Comparison of ENCODE assay signal across 8 cellular contexts in the genomic region with DNA sequence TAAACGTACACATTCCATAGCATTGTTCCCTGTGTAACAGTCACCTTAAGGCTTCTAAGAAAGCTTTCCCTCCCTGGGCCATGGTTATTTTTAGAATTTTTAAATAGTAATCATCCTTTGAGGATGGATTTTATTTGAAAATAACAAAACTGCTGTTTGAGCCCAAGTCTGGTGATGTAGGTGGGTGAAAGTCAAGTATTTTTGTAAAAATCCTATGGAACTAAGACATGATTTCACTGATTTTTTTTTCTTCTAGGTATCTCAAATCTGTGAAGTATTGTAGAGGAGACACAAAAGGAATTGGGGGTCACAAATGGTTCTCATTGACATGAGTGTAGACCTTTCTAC. TPM values are rescaled to one million over a fixed set of nuclear protein-coding genes. Genes with fewer than 3 reads are reported as not detected.
DNase-seq lines count a peak whose midpoint lies in the region; TF ChIP-seq lines count a peak whose summit lies in the region.

No MANE protein-coding gene starts in this region.

- H3K9me3 Mint-ChIP-seq in CD14-positive monocyte: no peaks in the 10 kb centered on the region

- intact Hi-C loops in CD14-positive monocyte (cut with micrococcal nuclease): loop anchor here (1.0 to 10.0 kb wide), 12 partner anchors 46 to 530 kb away; partner anchors contain the start of genes ALKBH2 (in 2 of the 2), CORO1C (in 1 of the 2), FICD (in 1 of the 2) and SELPLG (in 1 of the 2)

- H3K4me3 Mint-ChIP-seq in CD14-positive monocyte: peak overlapping the region in 1 of 2 donors; percentile 100

- peaks cover 40 to 47% of the 10 kb centered on the region in 2 donors for H3K36me3 Mint-ChIP-seq in CD14-positive monocyte

- H3K27me3 Mint-ChIP-seq in CD14-positive monocyte (ENCODE audit: low read depth in 3 of 3): peaks cover 0 to 2% (median 0%) of the 10 kb centered on the region in 3 donors

- H3K4me1 Mint-ChIP-seq in CD14-positive monocyte: peaks cover 50% of the 10 kb centered on the region

- H3K36me3 ChIP-seq in ectodermal cell (ENCODE audit: control insufficient read depth, insufficient read depth, low read length): peaks cover 27% of the 10 kb centered on the region
- peaks cover 46% of the 10 kb centered on the region for H3K36me3 ChIP-seq in neutrophil

- DNase-seq in CD14-positive monocyte (ENCODE audit: low spot score) (no peak), NB4 (ENCODE audit: low read depth) (no peak), MV-4-11 (lab: John Stamatoyannopoulos, UW) (no peak), LoVo (ENCODE audit: low spot score) (no peak), SHP77 treated with DMSO at 0.1 percent for 48 hours (lab: John Stamatoyannopoulos, UW) (no peak), erythroblast (lab: John Stamatoyannopoulos, UW) (no peak)

- H3K27me3 ChIP-seq in ectodermal cell (ENCODE audit: control insufficient read depth, insufficient read depth, low read length, poor library complexity, severe bottlenecking) (no peaks in the 10 kb centered on the region), neutrophil (no peaks in the 10 kb centered on the region)

- H3K4me1 ChIP-seq in ectodermal cell (ENCODE audit: control insufficient read depth, insufficient read depth, low read length) (peaks cover 16% of the 10 kb centered on the region), neutrophil (ENCODE audit: control insufficient read depth in 1 of 2, insufficient read depth in 1 of 2, low read depth in 1 of 2, low read length in 1 of 2) (peaks cover 36 to 38% of the 10 kb centered on the region in 2 experiments)

- H3K27ac ChIP-seq in ectodermal cell (ENCODE audit: insufficient read depth, low read depth, low read length, poor library complexity, severe bottlenecking) (no peak overlapping the region), neutrophil (peak overlapping the region; percentile 92)

- H3K27ac Mint-ChIP-seq in CD14-positive monocyte: peak overlapping the region in 2 of 7 donors; percentile 30 to 61

- H3K9me3 ChIP-seq in ectodermal cell (ENCODE audit: control insufficient read depth, low read length) (no peaks in the 10 kb centered on the region), neutrophil (no peaks in the 10 kb centered on the region)

- TF ChIP-seq POLR2A in NB4 (IDR thresholded peaks at IDR 0.05; ENCODE audit: extremely low read depth, insufficient read length): no peak
- TF ChIP-seq POLR2A in erythroblast (IDR thresholded peaks at IDR 0.05; ENCODE audit: low read length): no peak

- H3K4me3 ChIP-seq in NB4 (ENCODE audit: low read depth, low read length): peak overlapping the region; percentile 89
- peak overlapping the region; percentile 89 for H3K4me3 ChIP-seq in ectodermal cell (ENCODE audit: insufficient read depth, low read depth, low read length)
- peak overlapping the region; percentile 71 to 88 for H3K4me3 ChIP-seq in neutrophil (ENCODE audit: low read depth in 1 of 2, low read length in 1 of 2)

- WGBS in ectodermal cell, 2 experiments: 50 to 57% methylated on average over 1 of the region's 1 CpG

- TF ChIP-seq CTCF in CD14-positive monocyte (IDR thresholded peaks at IDR 0.05) (peak; percentile 37), NB4 (IDR thresholded peaks at IDR 0.05; ENCODE audit: low read depth, low read length) (no peak), neutrophil (IDR thresholded peaks at IDR 0.05) (no peak)

RNA-seq across cellular contexts. Expression of gene ISCU, which starts 1.4 kb away (rescaled TPM):
- polyA plus RNA-seq in CD14-positive monocyte: 100 to 1,000 TPM; 111 to 114 TPM
- polyA plus RNA-seq in ectodermal cell (2013, experiment 1 of 4): 81.2 TPM
- 77.7 TPM for polyA plus RNA-seq in ectodermal cell (2013, experiment 2 of 4)
- 91.3 TPM for polyA plus RNA-seq in ectodermal cell (2013, experiment 3 of 4)
- polyA plus RNA-seq in ectodermal cell (2013, experiment 4 of 4): 95.9 TPM

RNA-seq across cellular contexts. Expression of gene SART3, which starts 2.8 kb away (rescaled TPM):
- 10 to 100 TPM; 10.3 to 20.6 TPM for polyA plus RNA-seq in CD14-positive monocyte
- polyA plus RNA-seq in ectodermal cell (2013, experiment 1 of 4): 89.6 TPM
- polyA plus RNA-seq in ectodermal cell (2013, experiment 2 of 4): 89.6 TPM
- 61.9 TPM for polyA plus RNA-seq in ectodermal cell (2013, experiment 3 of 4)
- 68.3 TPM for polyA plus RNA-seq in ectodermal cell (2013, experiment 4 of 4)

RNA-seq across cellular contexts. Expression of gene TMEM119, which starts 34.1 kb away (rescaled TPM):
- under 1 TPM; 0.18 to 0.56 TPM for polyA plus RNA-seq in CD14-positive monocyte
- 2.1 TPM for polyA plus RNA-seq in ectodermal cell (2013, experiment 1 of 4)
- polyA plus RNA-seq in ectodermal cell (2013, experiment 2 of 4): 2.5 TPM
- polyA plus RNA-seq in ectodermal cell (2013, experiment 3 of 4): 2.2 TPM
- 2.6 TPM for polyA plus RNA-seq in ectodermal cell (2013, experiment 4 of 4)

RNA-seq across cellular contexts. Expression of gene FICD, which starts 48.7 kb away (rescaled TPM):
- polyA plus RNA-seq in CD14-positive monocyte: 1 to 10 TPM; 1.6 to 1.9 TPM
- 7.4 TPM for polyA plus RNA-seq in ectodermal cell (2013, experiment 1 of 4)
- polyA plus RNA-seq in ectodermal cell (2013, experiment 2 of 4): 10.9 TPM
- 7.4 TPM for polyA plus RNA-seq in ectodermal cell (2013, experiment 3 of 4)
- 9.4 TPM for polyA plus RNA-seq in ectodermal cell (2013, experiment 4 of 4)
